In the genomic region with DNA sequence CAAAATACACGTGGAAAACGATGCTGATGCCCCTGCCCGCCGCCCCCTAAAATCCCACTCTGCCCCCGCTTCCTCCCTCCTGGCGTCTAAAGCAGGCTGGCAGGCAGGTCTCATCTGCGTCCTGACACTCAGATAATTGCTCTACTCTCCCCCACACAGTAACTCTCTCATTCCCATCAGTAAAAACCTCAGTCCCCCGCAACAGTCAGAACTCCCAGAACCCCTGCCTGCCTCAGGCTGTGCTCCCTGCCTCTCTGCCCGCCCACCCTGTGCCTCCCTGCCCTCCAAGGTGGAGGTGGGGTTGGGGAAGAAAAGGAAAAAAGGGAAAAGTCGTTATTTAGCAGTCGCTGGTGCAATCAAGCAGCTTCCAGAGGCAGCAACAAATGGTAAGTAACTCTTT, we compare ENCODE assay signal across 22 cellular contexts.
"Had no signal": no experiment of that assay in that cellular context is flagged by ENCODE, and none has a peak within 500 bp of the region (broad histone marks: within the 10 kb centered on the region; RNA-seq: fewer than 3 reads in every experiment).

No MANE protein-coding gene starts in this region.

- H3K4me1 ChIP-seq: esophagus squamous epithelium, gastroesophageal sphincter had no signal

- H3K36me3 ChIP-seq: brain microvascular endothelial cell, esophagus squamous epithelium, gastroesophageal sphincter, WERI-Rb-1 had no signal

- DNase-seq: activated B cell treated with CpG ODN at 0.5 μM for 24 hours; activated CD4-positive, alpha-beta T cell treated with anti-CD3 and anti-CD28 coated beads, Interleukin-2, amount 10 ng/mL, durations not matched to agents 24 days and 14 days; activated CD4-positive, alpha-beta T cell treated with anti-CD3 and anti-CD28 coated beads, Interleukin-2, amount 50 U/mL, for 48 hours; activated CD8-positive, alpha-beta memory T cell treated with anti-CD3 and anti-CD28 coated beads for 24 hours; activated CD8-positive, alpha-beta T cell treated with anti-CD3 and anti-CD28 coated beads for 36 hours; activated effector memory CD4-positive, alpha-beta T cell treated with Interleukin-2 at 50 U/mL for 16 hours; activated gamma-delta T cell treated with Interleukin-2 at 50 U/mL for 16 hours; activated naive CD4-positive, alpha-beta T cell treated with anti-CD3 and anti-CD28 coated beads, Interleukin-2, amount 50 U/mL, for 16 hours; activated naive CD4-positive, alpha-beta T cell treated with Interleukin-2 at 50 U/mL for 16 hours; activated T-cell treated with anti-CD3 and anti-CD28 coated beads, Interleukin-2, amount 50 U/mL, for 4 hours; amniotic stem cell; anterior cingulate cortex; brain microvascular endothelial cell; effector CD8-positive, alpha-beta T cell; esophagus squamous epithelium; foreskin melanocyte; T-helper 1 cell; T-helper 17 cell; T1000; WERI-Rb-1 had no signal

- H3K9me3 ChIP-seq: esophagus squamous epithelium, gastroesophageal sphincter had no signal

- H3K27ac ChIP-seq: brain microvascular endothelial cell, epithelial cell of prostate, esophagus squamous epithelium, gastroesophageal sphincter, WERI-Rb-1 had no signal

- H3K4me3 ChIP-seq: esophagus squamous epithelium, gastroesophageal sphincter had no signal

- H3K27me3 ChIP-seq: brain microvascular endothelial cell, esophagus squamous epithelium, gastroesophageal sphincter had no signal
